Comparison of ENCODE assay signal across 8 cellular contexts in the genomic region with DNA sequence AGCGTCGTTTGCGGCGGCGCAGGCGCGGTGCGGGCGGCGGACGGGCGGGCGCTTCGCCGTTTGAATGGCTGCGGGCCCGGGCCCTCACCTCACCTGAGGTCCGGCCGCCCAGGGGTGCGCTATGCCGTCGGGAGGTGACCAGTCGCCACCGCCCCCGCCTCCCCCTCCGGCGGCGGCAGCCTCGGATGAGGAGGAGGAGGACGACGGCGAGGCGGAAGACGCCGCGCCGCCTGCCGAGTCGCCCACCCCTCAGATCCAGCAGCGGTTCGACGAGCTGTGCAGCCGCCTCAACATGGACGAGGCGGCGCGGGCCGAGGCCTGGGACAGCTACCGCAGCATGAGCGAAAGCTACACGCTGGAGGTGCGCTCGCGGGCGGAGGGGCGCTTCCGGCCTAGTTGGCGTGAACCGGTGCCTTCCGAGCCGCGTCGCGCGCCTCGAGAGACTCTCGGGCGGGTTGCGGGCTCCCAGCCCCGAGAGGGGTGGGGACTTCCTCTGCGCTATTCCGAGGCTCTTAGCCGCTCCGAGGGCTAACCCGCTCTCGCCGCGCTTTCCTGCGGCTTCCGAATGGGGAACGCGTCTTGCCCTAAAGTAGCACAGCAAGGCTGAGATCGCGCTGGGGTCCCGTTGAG. TPM values are rescaled to one million over a fixed set of nuclear protein-coding genes. Genes with fewer than 3 reads are reported as not detected.
DNase-seq lines count a peak whose midpoint lies in the region; ATAC-seq and TF ChIP-seq lines count a peak whose summit lies in the region.

A gene with protein sequence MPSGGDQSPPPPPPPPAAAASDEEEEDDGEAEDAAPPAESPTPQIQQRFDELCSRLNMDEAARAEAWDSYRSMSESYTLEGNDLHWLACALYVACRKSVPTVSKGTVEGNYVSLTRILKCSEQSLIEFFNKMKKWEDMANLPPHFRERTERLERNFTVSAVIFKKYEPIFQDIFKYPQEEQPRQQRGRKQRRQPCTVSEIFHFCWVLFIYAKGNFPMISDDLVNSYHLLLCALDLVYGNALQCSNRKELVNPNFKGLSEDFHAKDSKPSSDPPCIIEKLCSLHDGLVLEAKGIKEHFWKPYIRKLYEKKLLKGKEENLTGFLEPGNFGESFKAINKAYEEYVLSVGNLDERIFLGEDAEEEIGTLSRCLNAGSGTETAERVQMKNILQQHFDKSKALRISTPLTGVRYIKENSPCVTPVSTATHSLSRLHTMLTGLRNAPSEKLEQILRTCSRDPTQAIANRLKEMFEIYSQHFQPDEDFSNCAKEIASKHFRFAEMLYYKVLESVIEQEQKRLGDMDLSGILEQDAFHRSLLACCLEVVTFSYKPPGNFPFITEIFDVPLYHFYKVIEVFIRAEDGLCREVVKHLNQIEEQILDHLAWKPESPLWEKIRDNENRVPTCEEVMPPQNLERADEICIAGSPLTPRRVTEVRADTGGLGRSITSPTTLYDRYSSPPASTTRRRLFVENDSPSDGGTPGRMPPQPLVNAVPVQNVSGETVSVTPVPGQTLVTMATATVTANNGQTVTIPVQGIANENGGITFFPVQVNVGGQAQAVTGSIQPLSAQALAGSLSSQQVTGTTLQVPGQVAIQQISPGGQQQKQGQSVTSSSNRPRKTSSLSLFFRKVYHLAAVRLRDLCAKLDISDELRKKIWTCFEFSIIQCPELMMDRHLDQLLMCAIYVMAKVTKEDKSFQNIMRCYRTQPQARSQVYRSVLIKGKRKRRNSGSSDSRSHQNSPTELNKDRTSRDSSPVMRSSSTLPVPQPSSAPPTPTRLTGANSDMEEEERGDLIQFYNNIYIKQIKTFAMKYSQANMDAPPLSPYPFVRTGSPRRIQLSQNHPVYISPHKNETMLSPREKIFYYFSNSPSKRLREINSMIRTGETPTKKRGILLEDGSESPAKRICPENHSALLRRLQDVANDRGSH (plus strand): TSS at position 36 of the 630 bp plus-strand sequence. CDS start 86 bp downstream, at position 122.

- peaks cover 3% of the 10 kb centered on the region for H3K27me3 Mint-ChIP-seq in activated naive CD4-positive, alpha-beta T cell treated with anti-CD3 and anti-CD28 coated beads, Interleukin-2, amount 10 ng/mL, durations not matched to agents 7 days and 5 days
- H3K27me3 Mint-ChIP-seq in osteocyte (ENCODE audit: unreplicated experiment) = peaks cover 8% of the 10 kb centered on the region

- peaks cover 4% of the 10 kb centered on the region for H3K4me1 ChIP-seq in SJSA1 (replicated peaks)
- peaks cover 0 to 35% (median 15%) of the 10 kb centered on the region in 4 donors for H3K4me1 ChIP-seq in tibial artery

- H3K36me3 ChIP-seq in SJSA1 (peaks cover 4% of the 10 kb centered on the region), tibial artery (no peaks in the 10 kb centered on the region)

- H3K27me3 ChIP-seq in SJSA1 (replicated peaks) (no peaks in the 10 kb centered on the region), tibial artery (no peaks in the 10 kb centered on the region)

- intact Hi-C loops in tibial artery (cut with DNase I; ENCODE audit: low total_unique reads) = loop anchor here (5.0 kb wide), 1 partner anchor 68 kb away; a partner anchor contains a TSS

- H3K9me3 ChIP-seq in SJSA1 (replicated peaks) (no peaks in the 10 kb centered on the region), tibial artery (no peaks in the 10 kb centered on the region)

- H3K4me1 Mint-ChIP-seq in activated naive CD4-positive, alpha-beta T cell treated with anti-CD3 and anti-CD28 coated beads, Interleukin-2, amount 10 ng/mL, durations not matched to agents 7 days and 5 days = peaks cover 44% of the 10 kb centered on the region
- H3K4me1 Mint-ChIP-seq in osteocyte (ENCODE audit: unreplicated experiment) = peaks cover 23% of the 10 kb centered on the region

- DNase-seq in DMS114 treated with DMSO at 0.1 percent for 48 hours (lab: John Stamatoyannopoulos, UW; ENCODE audit: unreplicated experiment) (peak; percentile 35), HS-5 (ENCODE audit: low read depth) (peak; percentile 4), SJSA1 (ENCODE audit: low read depth in 1 of 2, low spot score in 2 of 2) (peak; percentile 78 to 79), globus pallidus (ENCODE audit: low spot score) (peak; percentile 78), osteocyte (ENCODE audit: extremely low spot score, unreplicated experiment) (peak; percentile 94), tibial artery (peak; percentile 76 to 89)
- DNase-seq in activated naive CD4-positive, alpha-beta T cell treated with anti-CD3 and anti-CD28 coated beads, Interleukin-2, amount 10 ng/mL, durations not matched to agents 7 days and 5 days = peak; percentile 87

- ATAC-seq in GM21360 (IDR thresholded peaks at IDR 0.05; ENCODE audit: unreplicated experiment) = peak; percentile 72

- peaks cover 6% of the 10 kb centered on the region for H3K9me3 Mint-ChIP-seq in activated naive CD4-positive, alpha-beta T cell treated with anti-CD3 and anti-CD28 coated beads, Interleukin-2, amount 10 ng/mL, durations not matched to agents 7 days and 5 days
- no peaks in the 10 kb centered on the region for H3K9me3 Mint-ChIP-seq in osteocyte (ENCODE audit: unreplicated experiment)

- CTCF ChIA-PET in activated naive CD4-positive, alpha-beta T cell treated with anti-CD3 and anti-CD28 coated beads, Interleukin-2, amount 10 ng/mL, durations not matched to agents 7 days and 5 days (lab: Charles Lee) = interaction anchor here (1.0 to 2.7 kb wide), 2 partner anchors 23 to 69 kb away, joined by 5 to 10 read pairs; no protein-coding TSS in a partner anchor

- H3K4me3 Mint-ChIP-seq in activated naive CD4-positive, alpha-beta T cell treated with anti-CD3 and anti-CD28 coated beads, Interleukin-2, amount 10 ng/mL, durations not matched to agents 7 days and 5 days = peak within 1 kb of the TSS; percentile 86
- H3K4me3 Mint-ChIP-seq in osteocyte (ENCODE audit: unreplicated experiment) = peak within 1 kb of the TSS; percentile 95

- H3K4me3 ChIP-seq in SJSA1 (peak within 1 kb of the TSS; percentile 95), tibial artery (peak within 1 kb of the TSS; percentile 97 to 99)

- peak within 1 kb of the TSS; percentile 99 for H3K27ac Mint-ChIP-seq in activated naive CD4-positive, alpha-beta T cell treated with anti-CD3 and anti-CD28 coated beads, Interleukin-2, amount 10 ng/mL, durations not matched to agents 7 days and 5 days
- peak within 1 kb of the TSS; percentile 95 for H3K27ac Mint-ChIP-seq in osteocyte (ENCODE audit: unreplicated experiment)

- peak within 1 kb of the TSS; percentile 52 for H3K27ac ChIP-seq in SJSA1
- peak within 1 kb of the TSS; percentile 98 to 99 for H3K27ac ChIP-seq in tibial artery

- peaks cover 29% of the 10 kb centered on the region for H3K36me3 Mint-ChIP-seq in activated naive CD4-positive, alpha-beta T cell treated with anti-CD3 and anti-CD28 coated beads, Interleukin-2, amount 10 ng/mL, durations not matched to agents 7 days and 5 days
- peaks cover 2% of the 10 kb centered on the region for H3K36me3 Mint-ChIP-seq in osteocyte (ENCODE audit: unreplicated experiment)

- TF ChIP-seq CTCF in osteocyte (IDR thresholded peaks at IDR 0.05) = no peak
- no peak for TF ChIP-seq CTCF in tibial artery (IDR thresholded peaks at IDR 0.05)

RNA-seq across cellular contexts. Expression of the gene that starts here (rescaled TPM):
- total RNA-seq in SJSA1 (2014; rRNA removed; shearing (Covaris generic)) = 35.0 and 43.5 TPM in 2 replicates
- 43.4 and 47.7 TPM in 2 replicates for total RNA-seq in osteocyte

Comparison
In these comparisons a context has a peak if more than half of its experiments do, and no peak if none do; other contexts are left out.
1. Peak in every context shown above with its lines: DNase-seq, ATAC-seq, H3K4me3 ChIP-seq and H3K27ac ChIP-seq.
2. DNase-seq: peak in every context shown above with its lines; median percentile 94 in osteocyte; 87 in activated naive CD4-positive, alpha-beta T cell treated with anti-CD3 and anti-CD28 coated beads, Interleukin-2, amount 10 ng/mL, durations not matched to agents 7 days and 5 days; 82 in tibial artery; 78 in SJSA1; 78 in globus pallidus; 35 in DMS114 treated with DMSO at 0.1 percent for 48 hours; 4 in HS-5.